1 cellular context compared by ENCODE assay signal in the genomic region with DNA sequence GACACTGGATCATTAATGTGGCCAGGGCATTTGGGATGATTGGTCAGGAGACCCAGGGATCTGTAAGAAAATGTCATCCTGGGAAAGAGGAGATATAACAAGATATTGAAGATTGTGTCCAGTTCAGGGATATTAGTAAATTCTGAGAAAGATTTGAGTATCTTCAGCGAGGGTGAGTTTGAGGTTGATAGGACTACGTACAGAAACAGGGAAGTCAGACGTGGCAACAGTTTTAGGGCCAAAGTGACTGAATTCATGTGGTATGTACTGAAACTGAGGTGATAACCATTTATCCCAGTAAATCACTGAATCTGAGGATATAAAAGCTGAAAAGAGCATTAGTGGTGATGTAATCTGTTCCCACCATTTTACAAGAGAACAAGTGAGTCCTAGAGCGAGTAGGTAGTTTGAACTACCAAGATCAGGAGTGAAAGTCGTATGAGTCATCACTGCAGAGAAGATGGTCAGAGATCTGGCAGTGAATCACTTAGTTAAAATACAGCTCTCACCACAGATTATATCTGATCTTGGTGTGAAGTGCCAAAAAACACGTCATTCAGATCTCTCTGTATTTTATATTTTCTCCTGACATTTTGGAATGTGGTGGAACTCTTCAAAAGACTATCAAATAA.
TF ChIP-seq lines count a peak whose summit lies in the region.

No MANE protein-coding gene starts in this region.

TF ChIP-seq in GM12878, 131 proteins besides CTCF, POLR2A, EP300 and RAD21 (continued from another document and continues in another):
- TF ChIP-seq, protein P1, sequence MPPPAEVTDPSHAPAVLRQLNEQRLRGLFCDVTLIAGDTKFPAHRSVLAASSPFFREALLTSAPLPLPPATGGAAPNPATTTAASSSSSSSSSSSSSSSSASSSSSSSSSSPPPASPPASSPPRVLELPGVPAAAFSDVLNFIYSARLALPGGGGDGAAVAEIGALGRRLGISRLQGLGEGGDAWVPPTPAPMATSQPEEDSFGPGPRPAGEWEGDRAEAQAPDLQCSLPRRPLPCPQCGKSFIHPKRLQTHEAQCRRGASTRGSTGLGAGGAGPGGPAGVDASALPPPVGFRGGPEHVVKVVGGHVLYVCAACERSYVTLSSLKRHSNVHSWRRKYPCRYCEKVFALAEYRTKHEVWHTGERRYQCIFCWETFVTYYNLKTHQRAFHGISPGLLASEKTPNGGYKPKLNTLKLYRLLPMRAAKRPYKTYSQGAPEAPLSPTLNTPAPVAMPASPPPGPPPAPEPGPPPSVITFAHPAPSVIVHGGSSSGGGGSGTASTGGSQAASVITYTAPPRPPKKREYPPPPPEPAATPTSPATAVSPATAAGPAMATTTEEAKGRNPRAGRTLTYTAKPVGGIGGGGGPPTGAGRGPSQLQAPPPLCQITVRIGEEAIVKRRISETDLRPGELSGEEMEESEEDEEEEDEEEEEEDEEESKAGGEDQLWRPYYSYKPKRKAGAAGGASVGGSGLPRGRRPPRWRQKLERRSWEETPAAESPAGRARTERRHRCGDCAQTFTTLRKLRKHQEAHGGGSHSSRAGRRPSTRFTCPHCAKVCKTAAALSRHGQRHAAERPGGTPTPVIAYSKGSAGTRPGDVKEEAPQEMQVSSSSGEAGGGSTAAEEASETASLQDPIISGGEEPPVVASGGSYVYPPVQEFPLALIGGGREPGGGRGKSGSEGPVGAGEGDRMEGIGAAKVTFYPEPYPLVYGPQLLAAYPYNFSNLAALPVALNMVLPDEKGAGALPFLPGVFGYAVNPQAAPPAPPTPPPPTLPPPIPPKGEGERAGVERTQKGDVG (CRISPR knock-in tag; IDR thresholded peaks at IDR 0.05): no peak
- TF ChIP-seq, protein P2, sequence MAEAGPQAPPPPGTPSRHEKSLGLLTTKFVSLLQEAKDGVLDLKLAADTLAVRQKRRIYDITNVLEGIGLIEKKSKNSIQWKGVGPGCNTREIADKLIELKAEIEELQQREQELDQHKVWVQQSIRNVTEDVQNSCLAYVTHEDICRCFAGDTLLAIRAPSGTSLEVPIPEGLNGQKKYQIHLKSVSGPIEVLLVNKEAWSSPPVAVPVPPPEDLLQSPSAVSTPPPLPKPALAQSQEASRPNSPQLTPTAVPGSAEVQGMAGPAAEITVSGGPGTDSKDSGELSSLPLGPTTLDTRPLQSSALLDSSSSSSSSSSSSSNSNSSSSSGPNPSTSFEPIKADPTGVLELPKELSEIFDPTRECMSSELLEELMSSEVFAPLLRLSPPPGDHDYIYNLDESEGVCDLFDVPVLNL (IDR thresholded peaks at IDR 0.05; ENCODE audit: low read depth, low read length): no peak
- TF ChIP-seq, protein P3, sequence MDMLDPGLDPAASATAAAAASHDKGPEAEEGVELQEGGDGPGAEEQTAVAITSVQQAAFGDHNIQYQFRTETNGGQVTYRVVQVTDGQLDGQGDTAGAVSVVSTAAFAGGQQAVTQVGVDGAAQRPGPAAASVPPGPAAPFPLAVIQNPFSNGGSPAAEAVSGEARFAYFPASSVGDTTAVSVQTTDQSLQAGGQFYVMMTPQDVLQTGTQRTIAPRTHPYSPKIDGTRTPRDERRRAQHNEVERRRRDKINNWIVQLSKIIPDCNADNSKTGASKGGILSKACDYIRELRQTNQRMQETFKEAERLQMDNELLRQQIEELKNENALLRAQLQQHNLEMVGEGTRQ (IDR thresholded peaks at IDR 0.05; ENCODE audit: borderline replicate concordance, low read depth, low read length): no peak
- TF ChIP-seq RAD51 (IDR thresholded peaks at IDR 0.05) (no peak; the same call in 1 of the 2 replicates), BACH1 (IDR thresholded peaks at IDR 0.05; ENCODE audit: borderline replicate concordance) (peak; percentile 90; the same call in 1 of the 2 replicates), JUND (IDR thresholded peaks at IDR 0.05; ENCODE audit: low read depth, low read length) (peak; percentile 79), MYB (IDR thresholded peaks at IDR 0.05; ENCODE audit: borderline replicate concordance, low read depth, low read length) (no peak), ETV6 (conservative IDR thresholded peaks at IDR 0.05 in 1 of 2, IDR thresholded peaks at IDR 0.05 in 1 of 2; ENCODE audit: borderline replicate concordance in 1 of 2, low read depth in 1 of 2) (no peak), SREBF1 (IDR thresholded peaks at IDR 0.05; ENCODE audit: low read length) (no peak), NFIC (IDR thresholded peaks at IDR 0.05; ENCODE audit: low read depth, low read length) (peak; percentile 88; the same call in 1 of the 2 replicates), NFXL1 (IDR thresholded peaks at IDR 0.05; ENCODE audit: borderline replicate concordance) (no peak), TCF12 (IDR thresholded peaks at IDR 0.05; ENCODE audit: low read depth, low read length) (no peak), EED (IDR thresholded peaks at IDR 0.05; ENCODE audit: low read depth) (peak; percentile 75), GABPA (IDR thresholded peaks at IDR 0.05; ENCODE audit: low read depth) (peak; percentile 41; the same call in 1 of the 2 replicates), SREBF2 (IDR thresholded peaks at IDR 0.05; ENCODE audit: low read length) (no peak), CBX5 (IDR thresholded peaks at IDR 0.05; ENCODE audit: low read depth) (peak; percentile 78; the same call in 1 of the 2 replicates), CEBPB (IDR thresholded peaks at IDR 0.05; ENCODE audit: borderline replicate concordance in 1 of 2, low read depth in 2 of 2, low read length in 2 of 2) (no peak; a peak in 1 of 4 replicates), ZZZ3 (IDR thresholded peaks at IDR 0.05; ENCODE audit: control insufficient read depth, insufficient read length, low read depth) (no peak), SMAD1 (IDR thresholded peaks at IDR 0.05; ENCODE audit: low read depth, partially characterized antibody) (no peak), BCL11A (IDR thresholded peaks at IDR 0.05; ENCODE audit: low read depth, low read length) (peak; percentile 87), IKZF2 (IDR thresholded peaks at IDR 0.05) (peak; percentile 92 to 94), SMARCA5 (IDR thresholded peaks at IDR 0.05) (no peak), CHD2 (IDR thresholded peaks at IDR 0.05; ENCODE audit: borderline replicate concordance, low read depth, low read length) (no peak), RFX5 (IDR thresholded peaks at IDR 0.05; ENCODE audit: low read depth, low read length) (no peak), BHLHE40 (IDR thresholded peaks at IDR 0.05; ENCODE audit: borderline replicate concordance in 1 of 2, low read depth in 2 of 2, low read length in 1 of 2) (peak in 1 of 2 experiments; percentile 41; a peak in 1 of 4 replicates), PAX5 (IDR thresholded peaks at IDR 0.05; ENCODE audit: borderline replicate concordance, low read depth, low read length) (0 out of 2 replicates have a peak, but pooled peaks have one; percentile 32), SPI1 (IDR thresholded peaks at IDR 0.05; ENCODE audit: borderline replicate concordance, insufficient read depth, low read depth, low read length) (peak; percentile 48; the same call in 1 of the 2 replicates), NFYA (IDR thresholded peaks at IDR 0.05; ENCODE audit: borderline replicate concordance, low read depth, low read length) (no peak), FOS (IDR thresholded peaks at IDR 0.05; ENCODE audit: borderline replicate concordance, extremely low read depth, insufficient read length) (peak; percentile 4), ZSCAN29 (IDR thresholded peaks at IDR 0.05) (no peak), RELA (IDR thresholded peaks at IDR 0.05; ENCODE audit: borderline replicate concordance, partially characterized antibody) (no peak), RBBP5 (conservative IDR thresholded peaks at IDR 0.05) (no peak), ZNF274 (IDR thresholded peaks at IDR 0.05; ENCODE audit: insufficient read depth, insufficient read length) (no peak), SIN3A (IDR thresholded peaks at IDR 0.05; ENCODE audit: low read depth, low read length) (no peak), FOXK2 (IDR thresholded peaks at IDR 0.05) (no peak)
- TF ChIP-seq, protein P4, sequence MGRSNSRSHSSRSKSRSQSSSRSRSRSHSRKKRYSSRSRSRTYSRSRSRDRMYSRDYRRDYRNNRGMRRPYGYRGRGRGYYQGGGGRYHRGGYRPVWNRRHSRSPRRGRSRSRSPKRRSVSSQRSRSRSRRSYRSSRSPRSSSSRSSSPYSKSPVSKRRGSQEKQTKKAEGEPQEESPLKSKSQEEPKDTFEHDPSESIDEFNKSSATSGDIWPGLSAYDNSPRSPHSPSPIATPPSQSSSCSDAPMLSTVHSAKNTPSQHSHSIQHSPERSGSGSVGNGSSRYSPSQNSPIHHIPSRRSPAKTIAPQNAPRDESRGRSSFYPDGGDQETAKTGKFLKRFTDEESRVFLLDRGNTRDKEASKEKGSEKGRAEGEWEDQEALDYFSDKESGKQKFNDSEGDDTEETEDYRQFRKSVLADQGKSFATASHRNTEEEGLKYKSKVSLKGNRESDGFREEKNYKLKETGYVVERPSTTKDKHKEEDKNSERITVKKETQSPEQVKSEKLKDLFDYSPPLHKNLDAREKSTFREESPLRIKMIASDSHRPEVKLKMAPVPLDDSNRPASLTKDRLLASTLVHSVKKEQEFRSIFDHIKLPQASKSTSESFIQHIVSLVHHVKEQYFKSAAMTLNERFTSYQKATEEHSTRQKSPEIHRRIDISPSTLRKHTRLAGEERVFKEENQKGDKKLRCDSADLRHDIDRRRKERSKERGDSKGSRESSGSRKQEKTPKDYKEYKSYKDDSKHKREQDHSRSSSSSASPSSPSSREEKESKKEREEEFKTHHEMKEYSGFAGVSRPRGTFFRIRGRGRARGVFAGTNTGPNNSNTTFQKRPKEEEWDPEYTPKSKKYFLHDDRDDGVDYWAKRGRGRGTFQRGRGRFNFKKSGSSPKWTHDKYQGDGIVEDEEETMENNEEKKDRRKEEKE (IDR thresholded peaks at IDR 0.05): no peak
- TF ChIP-seq, protein P5, sequence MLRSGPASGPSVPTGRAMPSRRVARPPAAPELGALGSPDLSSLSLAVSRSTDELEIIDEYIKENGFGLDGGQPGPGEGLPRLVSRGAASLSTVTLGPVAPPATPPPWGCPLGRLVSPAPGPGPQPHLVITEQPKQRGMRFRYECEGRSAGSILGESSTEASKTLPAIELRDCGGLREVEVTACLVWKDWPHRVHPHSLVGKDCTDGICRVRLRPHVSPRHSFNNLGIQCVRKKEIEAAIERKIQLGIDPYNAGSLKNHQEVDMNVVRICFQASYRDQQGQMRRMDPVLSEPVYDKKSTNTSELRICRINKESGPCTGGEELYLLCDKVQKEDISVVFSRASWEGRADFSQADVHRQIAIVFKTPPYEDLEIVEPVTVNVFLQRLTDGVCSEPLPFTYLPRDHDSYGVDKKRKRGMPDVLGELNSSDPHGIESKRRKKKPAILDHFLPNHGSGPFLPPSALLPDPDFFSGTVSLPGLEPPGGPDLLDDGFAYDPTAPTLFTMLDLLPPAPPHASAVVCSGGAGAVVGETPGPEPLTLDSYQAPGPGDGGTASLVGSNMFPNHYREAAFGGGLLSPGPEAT (IDR thresholded peaks at IDR 0.05; ENCODE audit: low read depth): peak; percentile 91
- TF ChIP-seq, protein P6, sequence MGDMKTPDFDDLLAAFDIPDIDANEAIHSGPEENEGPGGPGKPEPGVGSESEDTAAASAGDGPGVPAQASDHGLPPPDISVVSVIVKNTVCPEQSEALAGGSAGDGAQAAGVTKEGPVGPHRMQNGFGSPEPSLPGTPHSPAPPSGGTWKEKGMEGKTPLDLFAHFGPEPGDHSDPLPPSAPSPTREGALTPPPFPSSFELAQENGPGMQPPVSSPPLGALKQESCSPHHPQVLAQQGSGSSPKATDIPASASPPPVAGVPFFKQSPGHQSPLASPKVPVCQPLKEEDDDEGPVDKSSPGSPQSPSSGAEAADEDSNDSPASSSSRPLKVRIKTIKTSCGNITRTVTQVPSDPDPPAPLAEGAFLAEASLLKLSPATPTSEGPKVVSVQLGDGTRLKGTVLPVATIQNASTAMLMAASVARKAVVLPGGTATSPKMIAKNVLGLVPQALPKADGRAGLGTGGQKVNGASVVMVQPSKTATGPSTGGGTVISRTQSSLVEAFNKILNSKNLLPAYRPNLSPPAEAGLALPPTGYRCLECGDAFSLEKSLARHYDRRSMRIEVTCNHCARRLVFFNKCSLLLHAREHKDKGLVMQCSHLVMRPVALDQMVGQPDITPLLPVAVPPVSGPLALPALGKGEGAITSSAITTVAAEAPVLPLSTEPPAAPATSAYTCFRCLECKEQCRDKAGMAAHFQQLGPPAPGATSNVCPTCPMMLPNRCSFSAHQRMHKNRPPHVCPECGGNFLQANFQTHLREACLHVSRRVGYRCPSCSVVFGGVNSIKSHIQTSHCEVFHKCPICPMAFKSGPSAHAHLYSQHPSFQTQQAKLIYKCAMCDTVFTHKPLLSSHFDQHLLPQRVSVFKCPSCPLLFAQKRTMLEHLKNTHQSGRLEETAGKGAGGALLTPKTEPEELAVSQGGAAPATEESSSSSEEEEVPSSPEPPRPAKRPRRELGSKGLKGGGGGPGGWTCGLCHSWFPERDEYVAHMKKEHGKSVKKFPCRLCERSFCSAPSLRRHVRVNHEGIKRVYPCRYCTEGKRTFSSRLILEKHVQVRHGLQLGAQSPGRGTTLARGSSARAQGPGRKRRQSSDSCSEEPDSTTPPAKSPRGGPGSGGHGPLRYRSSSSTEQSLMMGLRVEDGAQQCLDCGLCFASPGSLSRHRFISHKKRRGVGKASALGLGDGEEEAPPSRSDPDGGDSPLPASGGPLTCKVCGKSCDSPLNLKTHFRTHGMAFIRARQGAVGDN (IDR thresholded peaks at IDR 0.05): no peak
- TF ChIP-seq, protein P7, sequence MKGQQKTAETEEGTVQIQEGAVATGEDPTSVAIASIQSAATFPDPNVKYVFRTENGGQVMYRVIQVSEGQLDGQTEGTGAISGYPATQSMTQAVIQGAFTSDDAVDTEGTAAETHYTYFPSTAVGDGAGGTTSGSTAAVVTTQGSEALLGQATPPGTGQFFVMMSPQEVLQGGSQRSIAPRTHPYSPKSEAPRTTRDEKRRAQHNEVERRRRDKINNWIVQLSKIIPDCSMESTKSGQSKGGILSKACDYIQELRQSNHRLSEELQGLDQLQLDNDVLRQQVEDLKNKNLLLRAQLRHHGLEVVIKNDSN (IDR thresholded peaks at IDR 0.05; ENCODE audit: borderline replicate concordance, extremely low read length, insufficient read depth, low read depth, low read length): no peak
- TF ChIP-seq, protein P8, sequence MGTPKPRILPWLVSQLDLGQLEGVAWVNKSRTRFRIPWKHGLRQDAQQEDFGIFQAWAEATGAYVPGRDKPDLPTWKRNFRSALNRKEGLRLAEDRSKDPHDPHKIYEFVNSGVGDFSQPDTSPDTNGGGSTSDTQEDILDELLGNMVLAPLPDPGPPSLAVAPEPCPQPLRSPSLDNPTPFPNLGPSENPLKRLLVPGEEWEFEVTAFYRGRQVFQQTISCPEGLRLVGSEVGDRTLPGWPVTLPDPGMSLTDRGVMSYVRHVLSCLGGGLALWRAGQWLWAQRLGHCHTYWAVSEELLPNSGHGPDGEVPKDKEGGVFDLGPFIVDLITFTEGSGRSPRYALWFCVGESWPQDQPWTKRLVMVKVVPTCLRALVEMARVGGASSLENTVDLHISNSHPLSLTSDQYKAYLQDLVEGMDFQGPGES (IDR thresholded peaks at IDR 0.05): no peak
- TF ChIP-seq, protein P9, sequence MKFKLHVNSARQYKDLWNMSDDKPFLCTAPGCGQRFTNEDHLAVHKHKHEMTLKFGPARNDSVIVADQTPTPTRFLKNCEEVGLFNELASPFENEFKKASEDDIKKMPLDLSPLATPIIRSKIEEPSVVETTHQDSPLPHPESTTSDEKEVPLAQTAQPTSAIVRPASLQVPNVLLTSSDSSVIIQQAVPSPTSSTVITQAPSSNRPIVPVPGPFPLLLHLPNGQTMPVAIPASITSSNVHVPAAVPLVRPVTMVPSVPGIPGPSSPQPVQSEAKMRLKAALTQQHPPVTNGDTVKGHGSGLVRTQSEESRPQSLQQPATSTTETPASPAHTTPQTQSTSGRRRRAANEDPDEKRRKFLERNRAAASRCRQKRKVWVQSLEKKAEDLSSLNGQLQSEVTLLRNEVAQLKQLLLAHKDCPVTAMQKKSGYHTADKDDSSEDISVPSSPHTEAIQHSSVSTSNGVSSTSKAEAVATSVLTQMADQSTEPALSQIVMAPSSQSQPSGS (IDR thresholded peaks at IDR 0.05; ENCODE audit: low read length): peak; percentile 98
